Comparison of ENCODE assay signal across 8 cellular contexts in the genomic region with DNA sequence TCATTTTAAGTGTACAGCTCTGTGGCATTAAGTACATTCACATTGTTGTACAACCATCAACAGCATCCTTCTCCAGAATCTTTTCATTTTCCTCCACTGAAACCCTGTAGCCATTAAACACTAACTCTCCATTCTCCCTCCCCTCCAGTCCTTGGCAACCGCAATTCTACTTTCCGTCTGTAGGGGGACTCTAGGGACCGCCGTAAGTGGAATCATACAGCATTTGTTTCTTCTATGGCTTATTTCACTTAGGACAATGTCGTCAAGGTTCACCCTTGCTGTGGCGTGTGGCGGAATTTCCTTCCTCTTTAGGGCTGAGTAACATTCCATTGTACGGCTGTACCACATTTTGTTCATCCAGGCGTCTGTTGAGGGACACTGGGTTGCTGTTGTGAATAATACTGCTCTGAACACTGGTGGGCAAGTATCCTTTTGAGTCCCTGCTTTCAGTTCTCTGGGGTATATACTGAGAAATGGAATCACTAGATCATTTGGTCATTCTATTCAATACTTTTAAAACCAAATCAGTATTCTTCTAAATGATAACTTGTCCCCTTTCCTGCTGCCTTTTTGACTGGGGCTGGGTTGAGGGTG. TPM values are rescaled to one million over a fixed set of nuclear protein-coding genes. Genes with fewer than 3 reads are reported as not detected.
DNase-seq lines count a peak whose midpoint lies in the region; ATAC-seq and TF ChIP-seq lines count a peak whose summit lies in the region.

No MANE protein-coding gene starts in this region.

- H3K27me3 ChIP-seq in OCI-LY1 (ENCODE audit: insufficient read depth, low read length), result no peaks in the 10 kb centered on the region

- H3K79me2 ChIP-seq in OCI-LY1 (ENCODE audit: insufficient read depth, low read length), result no peaks in the 10 kb centered on the region

- no peak overlapping the region for H3K4me3 ChIP-seq in AG09309 (ENCODE audit: control insufficient read depth, low read depth, low read length)
- H3K4me3 ChIP-seq in OCI-LY1 (ENCODE audit: low read depth, low read length, poor library complexity, severe bottlenecking), result no peak overlapping the region

- H3K4me1 Mint-ChIP-seq in activated T-cell treated with anti-CD3 and anti-CD28 coated beads, Interleukin-2, amount 50 U/mL, for 72 hours (ENCODE audit: low read depth), result peaks cover 3% of the 10 kb centered on the region

- no peak overlapping the region for H3K27ac Mint-ChIP-seq in activated T-cell treated with anti-CD3 and anti-CD28 coated beads, Interleukin-2, amount 50 U/mL, for 72 hours

- H3F3A ChIP-seq in OCI-LY1 (ENCODE audit: insufficient read depth, low read length), result no peaks in the 10 kb centered on the region

- peak overlapping the region; percentile 37; the same call in 1 of the 2 replicates for H3K4me2 ChIP-seq in OCI-LY1 (ENCODE audit: low read length)

- no peaks in the 10 kb centered on the region for H3K9me2 ChIP-seq in OCI-LY1 (ENCODE audit: low read depth, low read length)

- TF ChIP-seq CTCF in AG09309 (IDR thresholded peaks at IDR 0.05; ENCODE audit: control insufficient read depth, insufficient read depth, low read depth, low read length, missing control alignments), result peak; percentile 65
- TF ChIP-seq CTCF in OCI-LY1 (IDR thresholded peaks at IDR 0.05; ENCODE audit: low read length), result peak; percentile 89

- H3K4me1 ChIP-seq in OCI-LY1 (ENCODE audit: insufficient read depth, low read length, severe bottlenecking), result peaks cover 28% of the 10 kb centered on the region

- no peaks in the 10 kb centered on the region for H3K36me3 ChIP-seq in OCI-LY1 (ENCODE audit: insufficient read depth, low read length)

- no peak overlapping the region for H3K27ac ChIP-seq in OCI-LY1 (ENCODE audit: low read depth, low read length, poor library complexity, severe bottlenecking)

- no peaks in the 10 kb centered on the region for H3K9me3 ChIP-seq in OCI-LY1 (ENCODE audit: low read length)

- no peak overlapping the region for H3K4me3 Mint-ChIP-seq in activated T-cell treated with anti-CD3 and anti-CD28 coated beads, Interleukin-2, amount 50 U/mL, for 72 hours

- H3K9ac ChIP-seq in OCI-LY1 (ENCODE audit: low read length), result no peak overlapping the region

- DNase-seq in AG09309 (ENCODE audit: low read depth), result no peak
- peak; percentile 22 to 50 for DNase-seq in activated T-cell treated with anti-CD3 and anti-CD28 coated beads, Interleukin-2, amount 50 U/mL, for 72 hours
- DNase-seq in iPS-NIHi7 (ENCODE audit: extremely low spot score), result peak; percentile 37
- peak; percentile 12 for DNase-seq in stimulated activated CD8-positive, alpha-beta memory T cell treated with anti-CD3 and anti-CD28 coated beads, Interleukin-15, amount 100 ng/mL, for 1 hour (ENCODE audit: low read depth)
- DNase-seq in AG08395 (ENCODE audit: low spot score), result no peak

- H3K27me3 Mint-ChIP-seq in activated T-cell treated with anti-CD3 and anti-CD28 coated beads, Interleukin-2, amount 50 U/mL, for 72 hours (ENCODE audit: low read depth), result no peaks in the 10 kb centered on the region

- H3K36me3 Mint-ChIP-seq in activated T-cell treated with anti-CD3 and anti-CD28 coated beads, Interleukin-2, amount 50 U/mL, for 72 hours (ENCODE audit: insufficient read depth in 2 of 2), result no peaks in the 10 kb centered on the region

- no peaks in the 10 kb centered on the region for H3K9me3 Mint-ChIP-seq in activated T-cell treated with anti-CD3 and anti-CD28 coated beads, Interleukin-2, amount 50 U/mL, for 72 hours

- no peak overlapping the region for H2AFZ ChIP-seq in OCI-LY1 (ENCODE audit: low read length)

- no peaks in the 10 kb centered on the region for H4K20me1 ChIP-seq in OCI-LY1 (ENCODE audit: insufficient read depth, low read length)

- ATAC-seq in GM19351 (IDR thresholded peaks at IDR 0.05; ENCODE audit: unreplicated experiment) (peak; percentile 57), HG03520 (IDR thresholded peaks at IDR 0.05; ENCODE audit: unreplicated experiment) (no peak)
- peak in 1 of 2 donors; percentile 52 for ATAC-seq in activated T-cell treated with anti-CD3 and anti-CD28 coated beads, Interleukin-2, amount 50 U/mL, for 72 hours (replicated peaks in 1 of 2)

RNA-seq across cellular contexts. Expression of gene PPP1R3G, which starts 50.7 kb away (rescaled TPM):
- total RNA-seq in activated T-cell treated with anti-CD3 and anti-CD28 coated beads, Interleukin-2, amount 50 U/mL, for 72 hours, result under 1 TPM in 1 of 2 donors, not detected in 1; 0.05 TPM

Comparison
In these comparisons a context has a peak if more than half of its experiments do, and no peak if none do; other contexts are left out.
1. DNase-seq: peak in activated T-cell treated with anti-CD3 and anti-CD28 coated beads, Interleukin-2, amount 50 U/mL, for 72 hours (2 of 2), iPS-NIHi7 (single experiment) and stimulated activated CD8-positive, alpha-beta memory T cell treated with anti-CD3 and anti-CD28 coated beads, Interleukin-15, amount 100 ng/mL, for 1 hour (single experiment); none in AG09309 (single experiment) and AG08395 (single experiment).